In genomic region chr2:178397002-178397605, GRCh38 we compare ENCODE assay signal across 8 cellular contexts. TPM values are rescaled to one million over a fixed set of nuclear protein-coding genes. Genes with fewer than 3 reads are reported as not detected.
A peak's percentile ranks its signal among the peaks of the same experiment; 100 is the strongest.
DNase-seq lines count a peak whose midpoint lies in the region; ATAC-seq, FAIRE-seq and TF ChIP-seq lines count a peak whose summit lies in the region.

No MANE protein-coding gene starts in this region.

- no peak overlapping the region for H3K4me3 ChIP-seq in body of pancreas

- TF ChIP-seq CTCF in body of pancreas (IDR thresholded peaks at IDR 0.05): peak; percentile 42 to 65 (median 60)

- no peaks in the 10 kb centered on the region for H3K4me1 ChIP-seq in body of pancreas

- intact Hi-C loops in body of pancreas (cut with DNase I): no loop called here

- H3K27ac ChIP-seq in body of pancreas: no peak overlapping the region

- H3K36me3 ChIP-seq in body of pancreas (replicated peaks in 1 of 2; ENCODE audit: insufficient read depth in 1 of 2, low read depth in 2 of 2): no peaks in the 10 kb centered on the region

- no peaks in the 10 kb centered on the region for H3K9me3 ChIP-seq in body of pancreas

- TF ChIP-seq POLR2A in body of pancreas (IDR thresholded peaks at IDR 0.05): no peak

- WGBS in body of pancreas, 2 donors: 10 to 11% methylated on average over 7 of the region's 7 CpGs

- FAIRE-seq in urothelium cell line (lab: Jason Lieb, UNC): no peak

- ATAC-seq in GM19025 (IDR thresholded peaks at IDR 0.05; ENCODE audit: low read depth, unreplicated experiment): peak; percentile 87
- peak; percentile 88 for ATAC-seq in HG03135 (IDR thresholded peaks at IDR 0.05; ENCODE audit: unreplicated experiment)
- ATAC-seq in body of pancreas: peak; percentile 75

- H3K27me3 ChIP-seq in body of pancreas: no peaks in the 10 kb centered on the region

- peak; percentile 56 for DNase-seq in COR-L47 (lab: John Stamatoyannopoulos, UW)
- DNase-seq in NCI-H2227 treated with DMSO at 0.1 percent for 48 hours (lab: John Stamatoyannopoulos, UW): peak; percentile 62
- peak in 1 of 4 donors; percentile 20 for DNase-seq in body of pancreas
- peak; percentile 44 for DNase-seq in kidney tubule cell (ENCODE audit: low spot score)
- DNase-seq in urothelium cell line (ENCODE audit: low spot score): peak; percentile 32
- DNase-seq in NK-92 treated with Interleukin-12 subunit alpha and Interleukin-12 subunit beta, amount 100 ng/mL, for 24 hours (lab: John Stamatoyannopoulos, UW): no peak

RNA-seq across cellular contexts. Expression of gene PRKRA, which starts 53.9 kb away (rescaled TPM):
- 10 to 100 TPM; 21.5 to 35.9 TPM for total RNA-seq in body of pancreas

RNA-seq across cellular contexts. Expression of gene PJVK, which starts 54.1 kb away (rescaled TPM):
- total RNA-seq in body of pancreas: 1 to 10 TPM in 1 of 2 donors, not detected in 1; 4.2 TPM
